1 cellular context compared by ENCODE assay signal in the genomic region with DNA sequence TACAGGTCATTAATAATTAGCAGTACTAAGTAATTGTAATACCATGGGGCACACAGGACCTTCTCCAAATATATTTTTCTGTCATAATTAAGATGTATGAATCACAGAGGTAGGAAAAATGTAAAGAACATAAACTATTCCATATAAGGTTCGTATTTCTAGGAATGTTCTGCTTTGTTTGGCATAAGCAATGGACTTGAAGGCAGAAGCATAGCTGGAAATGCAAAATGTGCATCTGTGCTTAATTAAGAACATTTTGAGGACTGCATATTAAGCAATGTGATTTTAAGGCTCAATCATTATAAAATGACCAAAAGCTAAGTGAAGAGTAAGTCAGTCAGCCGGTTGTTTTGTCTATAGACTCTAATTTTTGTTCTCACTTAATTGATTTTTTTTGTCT.
TF ChIP-seq lines count a peak whose summit lies in the region.

No MANE protein-coding gene starts in this region.

TF ChIP-seq in IMR-90, 13 proteins besides CTCF, POLR2A, EP300 and RAD21:
- no peak for TF ChIP-seq CEBPB (IDR thresholded peaks at IDR 0.05; ENCODE audit: low read depth, low read length)
